16 cellular contexts compared by ENCODE assay signal in the genomic region with DNA sequence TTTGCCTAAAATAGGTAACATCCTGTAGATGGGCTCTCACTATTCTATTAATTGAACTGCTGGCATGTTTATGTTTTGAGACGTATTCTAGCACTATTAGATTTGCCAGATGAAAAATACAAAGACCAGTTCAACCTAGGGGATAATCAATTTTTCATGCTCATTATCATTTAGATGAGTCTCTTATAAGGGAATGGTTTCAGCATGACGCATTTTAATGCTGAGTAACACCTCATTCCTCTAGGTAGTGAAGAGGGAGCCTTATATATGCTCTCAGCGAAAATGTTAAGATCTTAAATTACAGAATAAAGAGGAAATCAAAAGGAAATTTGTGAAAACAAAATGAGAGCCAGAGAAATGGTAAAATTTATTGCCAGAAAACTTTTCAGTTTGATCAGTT.
A peak's percentile ranks its signal among the peaks of the same experiment; 100 is the strongest.
DNase-seq lines count a peak whose midpoint lies in the region; ATAC-seq and TF ChIP-seq lines count a peak whose summit lies in the region.
"Had no signal": no experiment of that assay in that cellular context is flagged by ENCODE, and none has a peak within 500 bp of the region (broad histone marks: within the 10 kb centered on the region; RNA-seq: fewer than 3 reads in every experiment).

No MANE protein-coding gene starts in this region.

- no peak for TF ChIP-seq CTCF in GM23338 (conservative IDR thresholded peaks at IDR 0.05; ENCODE audit: low read depth in 2 of 2)
- no peak for TF ChIP-seq CTCF in astrocyte of the cerebellum (IDR thresholded peaks at IDR 0.05; ENCODE audit: low read depth, low read length, missing control alignments)
- no peak for TF ChIP-seq CTCF in glutamatergic neuron (IDR thresholded peaks at IDR 0.05; ENCODE audit: partially characterized antibody, unreplicated experiment)
- no peak for TF ChIP-seq CTCF in smooth muscle cell (IDR thresholded peaks at IDR 0.05; ENCODE audit: borderline replicate concordance, insufficient read depth, poor library complexity, severe bottlenecking)
- TF ChIP-seq CTCF in right atrium auricular region (IDR thresholded peaks at IDR 0.05): no peak

- H2AFZ ChIP-seq in GM23338 (no peak overlapping the region), smooth muscle cell (ENCODE audit: low read depth) (no peak overlapping the region)

- H3K4me1 ChIP-seq in GM23338 (ENCODE audit: insufficient read depth): peaks cover 53% of the 10 kb centered on the region
- H3K4me1 ChIP-seq in smooth muscle cell (ENCODE audit: low read depth): peaks cover 54% of the 10 kb centered on the region
- H3K4me1 ChIP-seq in right atrium auricular region: no peaks in the 10 kb centered on the region
- H3K4me1 ChIP-seq: Peyer's patch had no signal

- H3K9ac ChIP-seq in smooth muscle cell (ENCODE audit: low read depth): no peak overlapping the region

- H3K4me3 Mint-ChIP-seq in GM23338: no peak overlapping the region
- H3K4me3 Mint-ChIP-seq in glutamatergic neuron (ENCODE audit: unreplicated experiment): peak overlapping the region; percentile 62
- H3K4me3 Mint-ChIP-seq: CD14-positive monocyte had no signal

- H3K79me2 ChIP-seq in GM23338 (replicated peaks; ENCODE audit: insufficient read depth): no peaks in the 10 kb centered on the region
- H3K79me2 ChIP-seq in smooth muscle cell (ENCODE audit: low read depth): no peaks in the 10 kb centered on the region

- H3K9me3 Mint-ChIP-seq in GM23338 (no peaks in the 10 kb centered on the region), glutamatergic neuron (ENCODE audit: unreplicated experiment) (peaks cover 25% of the 10 kb centered on the region)
- H3K9me3 Mint-ChIP-seq: CD14-positive monocyte had no signal

- H3K9me3 ChIP-seq in smooth muscle cell (replicated peaks; ENCODE audit: low read depth) (no peaks in the 10 kb centered on the region), right atrium auricular region (no peaks in the 10 kb centered on the region)
- H3K9me3 ChIP-seq: Peyer's patch had no signal

- H3K27me3 ChIP-seq in GM23338 (ENCODE audit: insufficient read depth): peaks cover 24% of the 10 kb centered on the region; the same call in 1 of the 2 replicates
- H3K27me3 ChIP-seq in smooth muscle cell (ENCODE audit: low read depth): no peaks in the 10 kb centered on the region
- no peaks in the 10 kb centered on the region for H3K27me3 ChIP-seq in right atrium auricular region
- H3K27me3 ChIP-seq: Peyer's patch had no signal

- H3K4me2 ChIP-seq in GM23338 (peak overlapping the region; percentile 65; the same call in 1 of the 2 replicates), smooth muscle cell (peak overlapping the region; percentile 35)

- H3K27ac Mint-ChIP-seq in GM23338: no peak overlapping the region
- H3K27ac Mint-ChIP-seq in glutamatergic neuron (ENCODE audit: unreplicated experiment): no peak overlapping the region
- H3K27ac Mint-ChIP-seq: CD14-positive monocyte, HFFc6 had no signal

- DNase-seq in GM23338 (ENCODE audit: low spot score) (no peak), astrocyte of the cerebellum (ENCODE audit: low read depth) (peak; percentile 69), glutamatergic neuron (no peak), smooth muscle cell (lab: John Stamatoyannopoulos, UW; ENCODE audit: unreplicated experiment) (no peak), right atrium auricular region (ENCODE audit: low spot score) (no peak)
- DNase-seq: DMS79, GDM1, HFFc6, NCI-H1105, NCI-H2171 treated with DMSO at 0.1 percent for 48 hours, NCI-H526 treated with DMSO at 0.1 percent for 48 hours, Peyer's patch had no signal

- H4K20me1 ChIP-seq in GM23338 (replicated peaks; ENCODE audit: insufficient read depth): no peaks in the 10 kb centered on the region
- no peaks in the 10 kb centered on the region for H4K20me1 ChIP-seq in smooth muscle cell (ENCODE audit: low read depth)

- no peak overlapping the region for H3K4me3 ChIP-seq in GM23338
- H3K4me3 ChIP-seq in astrocyte of the cerebellum (ENCODE audit: low read depth, low read length): no peak overlapping the region
- H3K4me3 ChIP-seq in smooth muscle cell: no peak overlapping the region
- no peak overlapping the region for H3K4me3 ChIP-seq in right atrium auricular region
- H3K4me3 ChIP-seq: Peyer's patch had no signal

- H3K4me1 Mint-ChIP-seq in GM23338: peaks cover 42% of the 10 kb centered on the region
- H3K4me1 Mint-ChIP-seq in glutamatergic neuron (ENCODE audit: low read depth, unreplicated experiment): peaks cover 51% of the 10 kb centered on the region
- H3K4me1 Mint-ChIP-seq: CD14-positive monocyte had no signal

- H3K36me3 ChIP-seq in GM23338 (ENCODE audit: insufficient read depth) (no peaks in the 10 kb centered on the region), smooth muscle cell (ENCODE audit: low read depth) (no peaks in the 10 kb centered on the region), right atrium auricular region (no peaks in the 10 kb centered on the region)
- H3K36me3 ChIP-seq: Peyer's patch had no signal

- ATAC-seq in GM23338 (no peak), GM21717 (IDR thresholded peaks at IDR 0.05; ENCODE audit: unreplicated experiment) (no peak), HG03432 (IDR thresholded peaks at IDR 0.05; ENCODE audit: unreplicated experiment) (no peak)
- ATAC-seq: Right ventricle myocardium inferior had no signal

- H3K27ac ChIP-seq in GM23338 (ENCODE audit: low read depth) (no peak overlapping the region), smooth muscle cell (ENCODE audit: low read depth) (no peak overlapping the region), right atrium auricular region (no peak overlapping the region)
- H3K27ac ChIP-seq: Peyer's patch had no signal

- no peaks in the 10 kb centered on the region for H3K27me3 Mint-ChIP-seq in GM23338 (ENCODE audit: insufficient read depth, low read depth, poor library complexity)
- H3K27me3 Mint-ChIP-seq in glutamatergic neuron (ENCODE audit: unreplicated experiment): peaks cover 9% of the 10 kb centered on the region

- H3K36me3 Mint-ChIP-seq in GM23338 (ENCODE audit: low read depth): no peaks in the 10 kb centered on the region; the same call in 2 of the 3 replicates
- no peaks in the 10 kb centered on the region for H3K36me3 Mint-ChIP-seq in glutamatergic neuron (ENCODE audit: unreplicated experiment)
- H3K36me3 Mint-ChIP-seq: CD14-positive monocyte had no signal

- in situ Hi-C loops in astrocyte of the cerebellum (cut with HindIII; ENCODE audit: low sequenced_read_pairs): loop anchor here (5.0 kb wide), 1 partner anchor 75 kb away; no protein-coding TSS in a partner anchor

- H3K9me2 ChIP-seq in GM23338 (ENCODE audit: insufficient read depth): no peaks in the 10 kb centered on the region

- 80% methylated on average over 3 of the region's 3 CpGs for WGBS in smooth muscle cell (ENCODE audit: low lambda C conversion rate)

- H3F3A ChIP-seq in GM23338 (replicated peaks; ENCODE audit: low read depth): no peaks in the 10 kb centered on the region
- H3F3A ChIP-seq in smooth muscle cell (ENCODE audit: low read depth): no peaks in the 10 kb centered on the region

TF ChIP-seq in GM23338, 12 proteins besides CTCF, POLR2A, EP300 and RAD21:
- TF ChIP-seq EZH2phosphoT487 (IDR thresholded peaks at IDR 0.05; ENCODE audit: unreplicated experiment) (no peak), ZNF114 (CRISPR knock-in tag; IDR thresholded peaks at IDR 0.05) (no peak), EZH2 (IDR thresholded peaks at IDR 0.05; ENCODE audit: low read depth, unreplicated experiment) (no peak), POLR2AphosphoS5 (IDR thresholded peaks at IDR 0.05; ENCODE audit: low read depth) (no peak), STAT1 (IDR thresholded peaks at IDR 0.05; ENCODE audit: unreplicated experiment) (no peak), CREB1 (CRISPR knock-in tag; IDR thresholded peaks at IDR 0.05; ENCODE audit: low read depth) (no peak)
